13 cellular contexts compared by ENCODE assay signal in the genomic region with DNA sequence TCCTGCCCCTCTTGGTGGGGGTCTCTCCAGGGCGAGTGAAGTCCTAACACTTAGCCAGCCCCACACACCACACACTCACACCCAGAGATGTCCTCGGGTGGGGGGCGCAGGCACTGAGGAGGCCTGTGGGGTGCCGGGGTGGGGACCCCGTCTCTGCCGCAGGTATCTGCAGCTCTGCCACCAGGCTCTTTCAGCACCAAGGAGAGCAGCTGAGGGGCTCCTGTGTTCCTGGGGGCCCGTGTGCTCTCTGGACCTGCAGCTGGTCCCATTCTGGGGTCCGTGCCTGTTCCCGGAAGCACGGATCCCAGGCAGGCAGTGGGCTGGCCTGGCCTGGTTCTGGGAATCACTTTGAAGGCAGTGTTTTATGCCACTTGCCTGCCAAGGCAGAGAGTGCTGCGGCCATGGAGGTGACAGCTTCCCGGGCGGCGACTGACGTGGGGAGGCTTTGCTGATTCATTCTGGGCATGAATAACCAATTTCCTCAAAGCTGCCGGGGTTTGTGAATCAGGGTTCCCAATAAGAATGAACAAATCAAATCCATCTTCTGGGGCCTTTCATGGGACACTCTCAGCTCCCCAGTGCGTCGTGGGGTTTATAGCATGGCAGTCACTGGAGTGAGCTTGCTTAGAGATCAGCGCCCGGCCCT. TPM values are rescaled to one million over a fixed set of nuclear protein-coding genes. Genes with fewer than 3 reads are reported as not detected.
DNase-seq lines count a peak whose midpoint lies in the region; ATAC-seq and TF ChIP-seq lines count a peak whose summit lies in the region.
"Had no signal": no experiment of that assay in that cellular context is flagged by ENCODE, and none has a peak within 500 bp of the region (broad histone marks: within the 10 kb centered on the region; RNA-seq: fewer than 3 reads in every experiment).

No MANE protein-coding gene starts in this region.

- intact Hi-C loops in activated CD4-positive, alpha-beta T cell treated with anti-CD3 and anti-CD28 coated beads for 36 hours (cut with DNase I, micrococcal nuclease), result no loop called here
- intact Hi-C loops in activated CD8-positive, alpha-beta T cell treated with anti-CD3 and anti-CD28 coated beads for 36 hours (cut with micrococcal nuclease), result no loop called here

- no peaks in the 10 kb centered on the region for H3K9me3 ChIP-seq in HEK293 (ENCODE audit: control insufficient read depth, insufficient read depth, low read depth, low read length)

- no peaks in the 10 kb centered on the region for H3K9me3 Mint-ChIP-seq in activated CD4-positive, alpha-beta T cell treated with anti-CD3 and anti-CD28 coated beads for 36 hours (ENCODE audit: low read depth)
- no peaks in the 10 kb centered on the region for H3K9me3 Mint-ChIP-seq in activated CD8-positive, alpha-beta T cell treated with anti-CD3 and anti-CD28 coated beads for 36 hours
- H3K9me3 Mint-ChIP-seq: activated B cell treated with CpG ODN at 0.5 μM for 24 hours had no signal

- H3K4me1 ChIP-seq in HEK293 (ENCODE audit: control insufficient read depth, insufficient read depth, low read length), result no peaks in the 10 kb centered on the region

- H3K27ac Mint-ChIP-seq in activated CD4-positive, alpha-beta T cell treated with anti-CD3 and anti-CD28 coated beads for 36 hours, result no peak overlapping the region
- H3K27ac Mint-ChIP-seq in activated CD8-positive, alpha-beta T cell treated with anti-CD3 and anti-CD28 coated beads for 36 hours, result no peak overlapping the region
- H3K27ac Mint-ChIP-seq: activated B cell treated with CpG ODN at 0.5 μM for 24 hours had no signal

- no peak overlapping the region for H3K27ac ChIP-seq in HEK293 (ENCODE audit: extremely low read depth, low read depth, low read length)

- POLR2A ChIA-PET in activated CD4-positive, alpha-beta T cell treated with anti-CD3 and anti-CD28 coated beads for 36 hours (lab: Charles Lee), result no interaction called here
- POLR2A ChIA-PET in HEK293 (lab: Yijun Ruan, JAX), result no interaction called here
- POLR2A ChIA-PET in activated CD8-positive, alpha-beta T cell treated with anti-CD3 and anti-CD28 coated beads for 36 hours (lab: Charles Lee), result no interaction called here

- ATAC-seq in activated CD4-positive, alpha-beta T cell treated with anti-CD3 and anti-CD28 coated beads for 36 hours, result peak; percentile 69
- peak; percentile 37 for ATAC-seq in activated CD8-positive, alpha-beta T cell treated with anti-CD3 and anti-CD28 coated beads for 36 hours
- ATAC-seq in left lobe of liver (no peak), GM19328 (IDR thresholded peaks at IDR 0.05; ENCODE audit: unreplicated experiment) (no peak)

- TF ChIP-seq CTCF in HEK293 (tag by site-specific recombination; IDR thresholded peaks at IDR 0.05), result no peak
- no peak for TF ChIP-seq CTCF in activated CD8-positive, alpha-beta T cell treated with anti-CD3 and anti-CD28 coated beads for 36 hours (IDR thresholded peaks at IDR 0.05)

- H3K36me3 Mint-ChIP-seq in activated CD4-positive, alpha-beta T cell treated with anti-CD3 and anti-CD28 coated beads for 36 hours (ENCODE audit: low read depth), result no peaks in the 10 kb centered on the region
- H3K36me3 Mint-ChIP-seq in activated CD8-positive, alpha-beta T cell treated with anti-CD3 and anti-CD28 coated beads for 36 hours (ENCODE audit: low read depth), result no peaks in the 10 kb centered on the region

- no peaks in the 10 kb centered on the region for H3K4me1 Mint-ChIP-seq in activated CD4-positive, alpha-beta T cell treated with anti-CD3 and anti-CD28 coated beads for 36 hours
- H3K4me1 Mint-ChIP-seq in activated CD8-positive, alpha-beta T cell treated with anti-CD3 and anti-CD28 coated beads for 36 hours (ENCODE audit: low read depth), result no peaks in the 10 kb centered on the region
- H3K4me1 Mint-ChIP-seq: activated B cell treated with CpG ODN at 0.5 μM for 24 hours had no signal

- no peak overlapping the region for H3K4me3 Mint-ChIP-seq in activated CD4-positive, alpha-beta T cell treated with anti-CD3 and anti-CD28 coated beads for 36 hours
- H3K4me3 Mint-ChIP-seq in activated CD8-positive, alpha-beta T cell treated with anti-CD3 and anti-CD28 coated beads for 36 hours, result no peak overlapping the region
- H3K4me3 Mint-ChIP-seq: activated B cell treated with CpG ODN at 0.5 μM for 24 hours had no signal

- DNase-seq in activated CD4-positive, alpha-beta T cell treated with anti-CD3 and anti-CD28 coated beads for 36 hours, result peak; percentile 69
- no peak for DNase-seq in activated CD4-positive, alpha-beta T cell treated with anti-CD3 and anti-CD28 coated beads for 1 hour
- DNase-seq in activated CD8-positive, alpha-beta T cell treated with anti-CD3 and anti-CD28 coated beads for 36 hours, result peak; percentile 36
- peak; percentile 89 for DNase-seq in left kidney (ENCODE audit: low read depth, low spot score)
- no peak for DNase-seq in left lobe of liver (ENCODE audit: low spot score)
- no peak for DNase-seq in GM19240 (ENCODE audit: insufficient read length, low spot score)
- DNase-seq: activated B cell treated with CpG ODN at 0.5 μM for 24 hours, amniotic stem cell, erythroblast, GDM1, NCI-H1694 had no signal

- H3K36me3 ChIP-seq in HEK293 (ENCODE audit: control insufficient read depth in 2 of 2, insufficient read depth in 1 of 2, low read length in 2 of 2), result no peaks in the 10 kb centered on the region

- no peak overlapping the region for H3K4me3 ChIP-seq in HEK293 (ENCODE audit: low read depth, low read length)

- peaks cover 26% of the 10 kb centered on the region for H3K27me3 Mint-ChIP-seq in activated CD4-positive, alpha-beta T cell treated with anti-CD3 and anti-CD28 coated beads for 36 hours
- peaks cover 20% of the 10 kb centered on the region for H3K27me3 Mint-ChIP-seq in activated CD8-positive, alpha-beta T cell treated with anti-CD3 and anti-CD28 coated beads for 36 hours

- CTCF ChIA-PET in activated CD4-positive, alpha-beta T cell treated with anti-CD3 and anti-CD28 coated beads for 36 hours (lab: Charles Lee), result interaction anchor here (0.8 to 1.5 kb wide), 2 partner anchors 25 to 29 kb away, joined by 3 to 7 read pairs; no protein-coding TSS in a partner anchor
- CTCF ChIA-PET in HEK293 (lab: Yijun Ruan, JAX), result no interaction called here
- CTCF ChIA-PET in activated CD8-positive, alpha-beta T cell treated with anti-CD3 and anti-CD28 coated beads for 36 hours (lab: Charles Lee), result interaction anchor here (1.1 kb wide), 1 partner anchor 204 kb away, joined by 3 read pairs; no protein-coding TSS in a partner anchor

TF ChIP-seq in HEK293, 187 proteins besides CTCF, POLR2A, EP300 and RAD21:
- TF ChIP-seq ZFHX2 (tag by site-specific recombination; conservative IDR thresholded peaks at IDR 0.05), result no peak
- TF ChIP-seq, protein P1, sequence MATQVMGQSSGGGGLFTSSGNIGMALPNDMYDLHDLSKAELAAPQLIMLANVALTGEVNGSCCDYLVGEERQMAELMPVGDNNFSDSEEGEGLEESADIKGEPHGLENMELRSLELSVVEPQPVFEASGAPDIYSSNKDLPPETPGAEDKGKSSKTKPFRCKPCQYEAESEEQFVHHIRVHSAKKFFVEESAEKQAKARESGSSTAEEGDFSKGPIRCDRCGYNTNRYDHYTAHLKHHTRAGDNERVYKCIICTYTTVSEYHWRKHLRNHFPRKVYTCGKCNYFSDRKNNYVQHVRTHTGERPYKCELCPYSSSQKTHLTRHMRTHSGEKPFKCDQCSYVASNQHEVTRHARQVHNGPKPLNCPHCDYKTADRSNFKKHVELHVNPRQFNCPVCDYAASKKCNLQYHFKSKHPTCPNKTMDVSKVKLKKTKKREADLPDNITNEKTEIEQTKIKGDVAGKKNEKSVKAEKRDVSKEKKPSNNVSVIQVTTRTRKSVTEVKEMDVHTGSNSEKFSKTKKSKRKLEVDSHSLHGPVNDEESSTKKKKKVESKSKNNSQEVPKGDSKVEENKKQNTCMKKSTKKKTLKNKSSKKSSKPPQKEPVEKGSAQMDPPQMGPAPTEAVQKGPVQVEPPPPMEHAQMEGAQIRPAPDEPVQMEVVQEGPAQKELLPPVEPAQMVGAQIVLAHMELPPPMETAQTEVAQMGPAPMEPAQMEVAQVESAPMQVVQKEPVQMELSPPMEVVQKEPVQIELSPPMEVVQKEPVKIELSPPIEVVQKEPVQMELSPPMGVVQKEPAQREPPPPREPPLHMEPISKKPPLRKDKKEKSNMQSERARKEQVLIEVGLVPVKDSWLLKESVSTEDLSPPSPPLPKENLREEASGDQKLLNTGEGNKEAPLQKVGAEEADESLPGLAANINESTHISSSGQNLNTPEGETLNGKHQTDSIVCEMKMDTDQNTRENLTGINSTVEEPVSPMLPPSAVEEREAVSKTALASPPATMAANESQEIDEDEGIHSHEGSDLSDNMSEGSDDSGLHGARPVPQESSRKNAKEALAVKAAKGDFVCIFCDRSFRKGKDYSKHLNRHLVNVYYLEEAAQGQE (tag by site-specific recombination; IDR thresholded peaks at IDR 0.05), result peak; percentile 94

RNA-seq across cellular contexts. Expression of a gene that starts 54.4 kb away (rescaled TPM):
- total RNA-seq in activated CD4-positive, alpha-beta T cell treated with anti-CD3 and anti-CD28 coated beads for 36 hours, result 10 to 100 TPM; 40.5 to 43.4 TPM
- 10 to 100 TPM; 66.5 to 68.4 TPM for total RNA-seq in activated CD8-positive, alpha-beta T cell treated with anti-CD3 and anti-CD28 coated beads for 36 hours
- 1.7 TPM for total RNA-seq in left lobe of liver

Comparison
In these comparisons a context has a peak if more than half of its experiments do, and no peak if none do; other contexts are left out.
1. DNase-seq: peak in activated CD4-positive, alpha-beta T cell treated with anti-CD3 and anti-CD28 coated beads for 36 hours (single experiment), activated CD8-positive, alpha-beta T cell treated with anti-CD3 and anti-CD28 coated beads for 36 hours (single experiment) and left kidney (single experiment); none in activated CD4-positive, alpha-beta T cell treated with anti-CD3 and anti-CD28 coated beads for 1 hour (single experiment), left lobe of liver (single experiment) and GM19240 (single experiment).
2. ATAC-seq: peak in activated CD4-positive, alpha-beta T cell treated with anti-CD3 and anti-CD28 coated beads for 36 hours (single experiment) and activated CD8-positive, alpha-beta T cell treated with anti-CD3 and anti-CD28 coated beads for 36 hours (single experiment); none in left lobe of liver (single experiment) and GM19328 (single experiment).
3. RNA of a gene that starts 54.4 kb away (total RNA-seq): 66.5 to 68.4 TPM in activated CD8-positive, alpha-beta T cell treated with anti-CD3 and anti-CD28 coated beads for 36 hours and 40.5 to 43.4 TPM in activated CD4-positive, alpha-beta T cell treated with anti-CD3 and anti-CD28 coated beads for 36 hours; 1.7 TPM in left lobe of liver (single experiment); every median in the first group is over 10 times any median in the second.